ENCODE assay signal across 8 cellular contexts in genomic region chr5:94524841-94525697, GRCh38.
DNase-seq lines count a peak whose midpoint lies in the region; ATAC-seq and TF ChIP-seq lines count a peak whose summit lies in the region.

No MANE protein-coding gene starts in this region.

- no peak overlapping the region for H3K4me3 Mint-ChIP-seq in nephron

- CTCF ChIA-PET in IMR-90 (lab: Yijun Ruan, JAX): interaction anchor here (1.0 to 1.5 kb wide), 2 partner anchors 12 to 212 kb away, joined by 3 to 4 read pairs; no protein-coding TSS in a partner anchor

- no CpG with 5 or more reads among the region's 4 CpGs for WGBS in IMR-90 (ENCODE audit: extremely low coverage in 2 of 2, insufficient read length in 1 of 2), 2 experiments

- TF ChIP-seq RAD21 in IMR-90 (IDR thresholded peaks at IDR 0.05; ENCODE audit: low read length): peak; percentile 45

- no peak for TF ChIP-seq POLR2A in IMR-90 (IDR thresholded peaks at IDR 0.05; ENCODE audit: low read depth, low read length)

- no peaks in the 10 kb centered on the region; the same call in 1 of the 2 replicates for H3K4me1 ChIP-seq in IMR-90 (ENCODE audit: control insufficient read depth, insufficient read depth, low read length)

- H2BK120ac ChIP-seq in IMR-90 (ENCODE audit: low read depth, low read length): no peak overlapping the region

- no peak overlapping the region for H3K18ac ChIP-seq in IMR-90 (ENCODE audit: low read depth, low read length)

- H3K9ac ChIP-seq in IMR-90 (ENCODE audit: low read depth, low read length): no peak overlapping the region

- no peak overlapping the region for H4K91ac ChIP-seq in IMR-90 (ENCODE audit: insufficient read depth, low read depth, low read length)

- H3K56ac ChIP-seq in IMR-90 (ENCODE audit: extremely low read depth, insufficient read depth, low read length): no peak overlapping the region

- no peak overlapping the region for H3K27ac ChIP-seq in IMR-90 (ENCODE audit: insufficient read depth, low read length)

- no peaks in the 10 kb centered on the region for H3K36me3 Mint-ChIP-seq in nephron (ENCODE audit: low read depth)

- no peak overlapping the region for H3K23ac ChIP-seq in IMR-90 (ENCODE audit: low read depth, low read length)

- no peaks in the 10 kb centered on the region for H4K20me1 ChIP-seq in IMR-90 (ENCODE audit: insufficient read depth, low read length)

- H2AFZ ChIP-seq in IMR-90 (replicated peaks; ENCODE audit: low read length, poor library complexity): no peak overlapping the region

- H3K36me3 ChIP-seq in IMR-90 (ENCODE audit: control insufficient read depth, insufficient read depth, low read length): no peaks in the 10 kb centered on the region

- H4K8ac ChIP-seq in IMR-90 (ENCODE audit: low read depth in 2 of 2, low read length in 2 of 2): no peak overlapping the region

- H3K79me1 ChIP-seq in IMR-90 (ENCODE audit: low read depth in 1 of 2, low read length in 2 of 2): no peaks in the 10 kb centered on the region

- H2BK5ac ChIP-seq in IMR-90 (ENCODE audit: low read depth, low read length, poor library complexity, severe bottlenecking): no peak overlapping the region

- ATAC-seq in Right ventricle myocardium superior (ENCODE audit: poor library complexity) (peak; percentile 46), Right ventricle myocardium inferior (no peak), GM21529 (IDR thresholded peaks at IDR 0.05; ENCODE audit: unreplicated experiment) (peak; percentile 87), IMR-90 (ENCODE audit: low read depth) (peak; percentile 59; the same call in 1 of the 2 replicates)

- POLR2A ChIA-PET in IMR-90 (lab: Charles Lee; ENCODE audit: unreplicated experiment): no interaction called here

- H3K27me3 Mint-ChIP-seq in nephron (ENCODE audit: low read depth): no peaks in the 10 kb centered on the region

- no peaks in the 10 kb centered on the region for H3K27me3 ChIP-seq in IMR-90 (ENCODE audit: control insufficient read depth, insufficient read depth, low read length)

- no peak overlapping the region for H4K5ac ChIP-seq in IMR-90 (ENCODE audit: low read depth, low read length)

- H3K9me1 ChIP-seq in IMR-90 (ENCODE audit: insufficient read depth, low read length): no peaks in the 10 kb centered on the region

- BruUV-seq in IMR-90 (replicated peaks; lab: Mats Ljungman, UMichigan): no TSS peak

- no peak overlapping the region for H2AK9ac ChIP-seq in IMR-90 (replicated peaks; ENCODE audit: low read depth, low read length, poor library complexity)

- H3K4me1 Mint-ChIP-seq in nephron: no peaks in the 10 kb centered on the region

- no peak overlapping the region for H2BK15ac ChIP-seq in IMR-90 (ENCODE audit: low read depth, low read length)

- no peak overlapping the region for H3K4me2 ChIP-seq in IMR-90 (ENCODE audit: low read depth, low read length)

- H3K4ac ChIP-seq in IMR-90 (ENCODE audit: low read depth, low read length): no peak overlapping the region

- no peaks in the 10 kb centered on the region for H3K9me3 ChIP-seq in IMR-90 (ENCODE audit: control insufficient read depth, insufficient read depth, low read length)

- intact Hi-C loops in Right ventricle myocardium superior (cut with DNase I): loop anchor here (5.0 kb wide), 1 partner anchor 167 kb away; no protein-coding TSS in a partner anchor
- intact Hi-C loops in Right ventricle myocardium inferior (cut with DNase I): loop anchor here (5.0 kb wide), 2 partner anchors 167 to 212 kb away; no protein-coding TSS in a partner anchor
- intact Hi-C loops in IMR-90 (cut with micrococcal nuclease): loop anchor here (1.0 to 2.0 kb wide), 2 partner anchors 168 to 213 kb away; no protein-coding TSS in a partner anchor

- DNase-seq in Right ventricle myocardium superior (no peak), Right ventricle myocardium inferior (ENCODE audit: missing footprints) (no peak), IMR-90 (peak; percentile 30), SK-N-DZ (ENCODE audit: low spot score) (peak; percentile 56), epithelial cell of esophagus (ENCODE audit: low read depth) (peak; percentile 60)
- DNase-seq in stimulated activated CD8-positive, alpha-beta memory T cell treated with anti-CD3 and anti-CD28 coated beads, Interleukin-4, amount 100 ng/mL, for 48 hours: no peak

- H3K27ac Mint-ChIP-seq in nephron: no peak overlapping the region

- no peaks in the 10 kb centered on the region for H3K9me3 Mint-ChIP-seq in nephron

- peak; percentile 45 for TF ChIP-seq CTCF in IMR-90 (conservative IDR thresholded peaks at IDR 0.05; ENCODE audit: low read depth, low read length)
- peak; percentile 72 for TF ChIP-seq CTCF in epithelial cell of esophagus (IDR thresholded peaks at IDR 0.05; ENCODE audit: insufficient read depth, low read depth, low read length, missing control alignments)
- TF ChIP-seq CTCF in nephron (IDR thresholded peaks at IDR 0.05; ENCODE audit: unreplicated experiment in 3 of 3): peak; percentile 51 to 62 (median 61)

- no peak overlapping the region for H3K4me3 ChIP-seq in IMR-90 (ENCODE audit: insufficient read depth, low read depth, low read length)
- H3K4me3 ChIP-seq in epithelial cell of esophagus (ENCODE audit: low read length): no peak overlapping the region

- H2BK20ac ChIP-seq in IMR-90 (ENCODE audit: low read depth, low read length): no peak overlapping the region

- H3K14ac ChIP-seq in IMR-90 (replicated peaks; ENCODE audit: low read depth, low read length): no peak overlapping the region

- H2AK5ac ChIP-seq in IMR-90 (ENCODE audit: low read depth, low read length): no peak overlapping the region

- dilution Hi-C loops in IMR-90 (cut with HindIII; ENCODE audit: low sequenced_read_pairs, unreplicated experiment): no loop called here

- in situ Hi-C loops in IMR-90 (cut with MboI; ENCODE audit: low sequenced_read_pairs): no loop called here

TF ChIP-seq in IMR-90, 13 proteins besides CTCF, POLR2A, EP300 and RAD21:
- TF ChIP-seq SMC3 (IDR thresholded peaks at IDR 0.05; ENCODE audit: low read depth, low read length): peak; percentile 43
- no peak for TF ChIP-seq MAZ (IDR thresholded peaks at IDR 0.05; ENCODE audit: borderline replicate concordance, low read depth, low read length)
- no peak for TF ChIP-seq RCOR1 (IDR thresholded peaks at IDR 0.05; ENCODE audit: insufficient replicate concordance, low read length)
- no peak for TF ChIP-seq USF2 (IDR thresholded peaks at IDR 0.05; ENCODE audit: low read depth, low read length)

Comparison
In these comparisons a context has a peak if more than half of its experiments do, and no peak if none do; other contexts are left out.
1. DNase-seq: peak in IMR-90 (single experiment), SK-N-DZ (single experiment) and epithelial cell of esophagus (single experiment); none in Right ventricle myocardium superior (single experiment), Right ventricle myocardium inferior (single experiment) and stimulated activated CD8-positive, alpha-beta memory T cell treated with anti-CD3 and anti-CD28 coated beads, Interleukin-4, amount 100 ng/mL, for 48 hours (single experiment).
2. Peak in every context shown above with its lines, with median percentiles within 50 percentile points of each other: CTCF ChIP-seq.